ENCODE assay signal across 1 cellular context in genomic region chr15:75191235-75191634, GRCh38.
TF ChIP-seq lines count a peak whose summit lies in the region.

No MANE protein-coding gene starts in this region.

TF ChIP-seq in HepG2, 621 proteins besides CTCF, POLR2A, EP300 and RAD21 (continued from another document):
- TF ChIP-seq ZMAT5 (CRISPR knock-in tag; IDR thresholded peaks at IDR 0.05; ENCODE audit: borderline replicate concordance, low read depth) = no peak
- TF ChIP-seq ZNF160 (CRISPR knock-in tag; IDR thresholded peaks at IDR 0.05) = no peak
- TF ChIP-seq BORCS8-MEF2B (CRISPR knock-in tag; IDR thresholded peaks at IDR 0.05) = no peak
- peak; percentile 91 for TF ChIP-seq ESRRA (CRISPR knock-in tag; IDR thresholded peaks at IDR 0.05; ENCODE audit: low read depth)
- no peak for TF ChIP-seq HOMEZ (CRISPR knock-in tag; IDR thresholded peaks at IDR 0.05; ENCODE audit: low read depth)
- no peak for TF ChIP-seq CENPT (CRISPR knock-in tag; IDR thresholded peaks at IDR 0.05; ENCODE audit: low read depth)
- TF ChIP-seq RXRA (CRISPR knock-in tag; IDR thresholded peaks at IDR 0.05) = peak; percentile 43; the same call in 1 of the 2 replicates
- TF ChIP-seq NR2F6 (IDR thresholded peaks at IDR 0.05) = no peak
- peak; percentile 28; the same call in 1 of the 2 replicates for TF ChIP-seq NR2F6 (CRISPR knock-in tag; IDR thresholded peaks at IDR 0.05)
- TF ChIP-seq DBP (CRISPR knock-in tag; IDR thresholded peaks at IDR 0.05; ENCODE audit: not compliant biosample characterization) = no peak
- no peak for TF ChIP-seq SETDB1 (CRISPR knock-in tag; IDR thresholded peaks at IDR 0.05; ENCODE audit: borderline replicate concordance)
- TF ChIP-seq ZNF18 (CRISPR knock-in tag; IDR thresholded peaks at IDR 0.05; ENCODE audit: insufficient replicate concordance) = no peak
TF ChIP-seq in HepG2: peak in this region for 5.
